ENCODE assay signal across 19 cellular contexts in genomic region chr10:131698232-131698631, GRCh38.
"Had no signal": no experiment of that assay in that cellular context is flagged by ENCODE, and none has a peak within 500 bp of the region (broad histone marks: within the 10 kb centered on the region; RNA-seq: fewer than 3 reads in every experiment).

No MANE protein-coding gene starts in this region.

- ATAC-seq: WTC11 had no signal

- H3K4me1 ChIP-seq: left ventricle myocardium inferior, testis had no signal

- H3K36me3 Mint-ChIP-seq: activated naive CD4-positive, alpha-beta T cell treated with anti-CD3 and anti-CD28 coated beads, Interleukin-2, amount 10 ng/mL, durations not matched to agents 7 days and 5 days; immature natural killer cell; WTC11 had no signal

- DNase-seq: activated effector memory CD4-positive, alpha-beta T cell treated with anti-CD3 and anti-CD28 coated beads, Interleukin-2, amount 50 U/mL, for 16 hours; activated naive CD4-positive, alpha-beta T cell treated with anti-CD3 and anti-CD28 coated beads, Interleukin-2, amount 10 ng/mL, durations not matched to agents 7 days and 5 days; amygdala; cerebellar nuclear complex; effector CD4-positive, alpha-beta T cell; foreskin melanocyte; immature natural killer cell; left ventricle myocardium inferior; mammary epithelial cell; midbrain; nephron progenitor cell; nucleus accumbens; stimulated activated CD4-positive, alpha-beta T cell treated with anti-CD3 and anti-CD28 coated beads, Interleukin-4, amount 100 ng/mL, for 1 hour; stimulated activated naive CD4-positive, alpha-beta T cell; T-helper 9 cell; testis; trophoblast cell had no signal

- H3K27ac ChIP-seq: left ventricle myocardium inferior, testis had no signal

- H3K36me3 ChIP-seq: left ventricle myocardium inferior had no signal

- H3K27ac Mint-ChIP-seq: activated naive CD4-positive, alpha-beta T cell treated with anti-CD3 and anti-CD28 coated beads, Interleukin-2, amount 10 ng/mL, durations not matched to agents 7 days and 5 days; immature natural killer cell; WTC11 had no signal

- H3K9me3 ChIP-seq: left ventricle myocardium inferior, testis had no signal

- H3K27me3 ChIP-seq: testis had no signal

- H3K4me1 Mint-ChIP-seq: activated naive CD4-positive, alpha-beta T cell treated with anti-CD3 and anti-CD28 coated beads, Interleukin-2, amount 10 ng/mL, durations not matched to agents 7 days and 5 days; immature natural killer cell had no signal

- FAIRE-seq: bronchial epithelial cell had no signal

- H3K4me3 ChIP-seq: left ventricle myocardium inferior, testis had no signal

- H3K9me3 Mint-ChIP-seq: nephron progenitor cell, WTC11 had no signal

- H3K4me3 Mint-ChIP-seq: activated naive CD4-positive, alpha-beta T cell treated with anti-CD3 and anti-CD28 coated beads, Interleukin-2, amount 10 ng/mL, durations not matched to agents 7 days and 5 days; immature natural killer cell; nephron progenitor cell; WTC11 had no signal
